Comparison of ENCODE assay signal across 8 cellular contexts in genomic region chr19:38849746-38850230, GRCh38. TPM values are rescaled to one million over a fixed set of nuclear protein-coding genes. Genes with fewer than 3 reads are reported as not detected.
DNase-seq lines count a peak whose midpoint lies in the region; ATAC-seq, FAIRE-seq and TF ChIP-seq lines count a peak whose summit lies in the region.

TSS of gene HNRNPL (minus strand) at chr19:38849986. CDS start at chr19:38849966, 20 bp downstream.

- H3K4me1 ChIP-seq in body of pancreas: peaks cover 46% of the 10 kb centered on the region
- peaks cover 15 to 31% of the 10 kb centered on the region in 2 donors for H3K4me1 ChIP-seq in kidney (ENCODE audit: control insufficient read depth in 1 of 2, insufficient read depth in 1 of 2, low read depth in 1 of 2, low read length in 2 of 2)

- no peaks in the 10 kb centered on the region for H3K27me3 ChIP-seq in body of pancreas

- peak; percentile 87 to 95 (median 93) for TF ChIP-seq POLR2A in body of pancreas (IDR thresholded peaks at IDR 0.05)

- WGBS in body of pancreas, 2 donors: 0% methylated on average over 7 to 39 of the region's 58 CpGs

- no peaks in the 10 kb centered on the region for H3K9me3 ChIP-seq in body of pancreas
- H3K9me3 ChIP-seq in kidney (ENCODE audit: control insufficient read depth in 1 of 2, low read length in 2 of 2): no peaks in the 10 kb centered on the region

- peak within 1 kb of the TSS; percentile 93 to 97 for H3K9ac ChIP-seq in kidney (ENCODE audit: low read length in 2 of 2)

- H3K4me3 ChIP-seq in body of pancreas: peak within 1 kb of the TSS; percentile 17 to 34
- H3K4me3 ChIP-seq in kidney (ENCODE audit: low read length in 2 of 2): peak within 1 kb of the TSS; percentile 83 to 96

- H3K27ac ChIP-seq in body of pancreas (peak within 1 kb of the TSS; percentile 100), kidney (ENCODE audit: low read depth in 2 of 2, low read length in 2 of 2) (peak within 1 kb of the TSS; percentile 100)

- TF ChIP-seq CTCF in body of pancreas (IDR thresholded peaks at IDR 0.05) (peak in 6 of 7 experiments; percentile 16 to 73 (median 40)), kidney (IDR thresholded peaks at IDR 0.05; ENCODE audit: borderline replicate concordance, extremely low read depth, insufficient read depth) (peak; percentile 37)

- peak; percentile 37 for ATAC-seq in GM18520 (IDR thresholded peaks at IDR 0.05; ENCODE audit: unreplicated experiment)
- peak; percentile 57 for ATAC-seq in HG02938 (IDR thresholded peaks at IDR 0.05; ENCODE audit: unreplicated experiment)
- ATAC-seq in body of pancreas: peak; percentile 74

- H3K36me3 ChIP-seq in body of pancreas (replicated peaks in 1 of 2; ENCODE audit: insufficient read depth in 1 of 2, low read depth in 2 of 2) (peaks cover 10 to 22% of the 10 kb centered on the region in 2 donors), kidney (ENCODE audit: control insufficient read depth in 1 of 2, insufficient read depth in 2 of 2, low read length in 2 of 2) (peaks cover 24 to 29% of the 10 kb centered on the region in 2 donors)

- DNase-seq in T-helper 1 cell (peak in 4 of 5 donors; percentile 98 to 99 (median 99)), body of pancreas (no peak), kidney (peak; percentile 100), HTR-8/SVneo (ENCODE audit: insufficient read length, low spot score) (no peak), NCI-H1694 (lab: John Stamatoyannopoulos, UW) (no peak)
- peak in 2 of 3 experiments; percentile 98 to 99 for DNase-seq in stimulated activated CD4-positive, alpha-beta T cell treated with anti-CD3 and anti-CD28 coated beads, TNF-alpha, amount 100 ng/mL, for 4 hours (ENCODE audit: low read depth in 3 of 3)

- intact Hi-C loops in body of pancreas (cut with DNase I): no loop called here
- intact Hi-C loops in kidney (cut with DNase I): no loop called here

- FAIRE-seq in kidney (lab: Jason Lieb, UNC): no peak
- no peak for FAIRE-seq in HTR-8/SVneo (lab: Jason Lieb, UNC)

RNA-seq across cellular contexts. Expression of gene HNRNPL, which starts in this region (rescaled TPM):
- 100 to 1,000 TPM in 1 of 2 donors, 10 to 100 TPM in 1; 80.4 to 139 TPM for total RNA-seq in body of pancreas
- 278 TPM for total RNA-seq in kidney
- polyA plus RNA-seq in kidney (ENCODE audit: insufficient read depth, low read depth, low replicate concordance): 168 TPM

Comparison
In these comparisons a context has a peak if more than half of its experiments do, and no peak if none do; other contexts are left out.
1. DNase-seq: peak in T-helper 1 cell (4 of 5), kidney (single experiment) and stimulated activated CD4-positive, alpha-beta T cell treated with anti-CD3 and anti-CD28 coated beads, TNF-alpha, amount 100 ng/mL, for 4 hours (2 of 3); none in body of pancreas (0 of 4), HTR-8/SVneo (single experiment) and NCI-H1694 (single experiment).
2. Peak in every context shown above with its lines, with median percentiles within 50 percentile points of each other: ATAC-seq.